14 cellular contexts compared by ENCODE assay signal in genomic region chr15:95975212-95975611, GRCh38.
DNase-seq lines count a peak whose midpoint lies in the region; ATAC-seq and TF ChIP-seq lines count a peak whose summit lies in the region.
"Had no signal": no experiment of that assay in that cellular context is flagged by ENCODE, and none has a peak within 500 bp of the region (broad histone marks: within the 10 kb centered on the region; RNA-seq: fewer than 3 reads in every experiment).

No MANE protein-coding gene starts in this region.

- H3K27ac ChIP-seq in PC-9, result no peak overlapping the region
- H3K27ac ChIP-seq: left ventricle myocardium inferior, WERI-Rb-1 had no signal

- H4K20me1 ChIP-seq in PC-9 (ENCODE audit: insufficient read depth), result no peaks in the 10 kb centered on the region

- no peaks in the 10 kb centered on the region for H3F3A ChIP-seq in PC-9 (ENCODE audit: insufficient read depth, low read depth)

- no peaks in the 10 kb centered on the region for H3K4me1 ChIP-seq in PC-9 (replicated peaks; ENCODE audit: insufficient read depth)
- H3K4me1 ChIP-seq: left ventricle myocardium inferior had no signal

- H3K4me2 ChIP-seq in PC-9, result no peak overlapping the region

- H3K9me3 Mint-ChIP-seq in activated CD8-positive, alpha-beta T cell treated with anti-CD3 and anti-CD28 coated beads, Interleukin-2, amount 10 ng/mL, durations not matched to agents 7 days and 5 days (ENCODE audit: insufficient read depth), result peaks cover 4% of the 10 kb centered on the region

- no peaks in the 10 kb centered on the region for H3K79me2 ChIP-seq in PC-9 (ENCODE audit: low read depth)

- no peaks in the 10 kb centered on the region for H3K4me1 Mint-ChIP-seq in activated CD8-positive, alpha-beta T cell treated with anti-CD3 and anti-CD28 coated beads, Interleukin-2, amount 10 ng/mL, durations not matched to agents 7 days and 5 days (ENCODE audit: low read depth)
- H3K4me1 Mint-ChIP-seq: naive thymus-derived CD8-positive, alpha-beta T cell had no signal

- H3K9me2 ChIP-seq in PC-9 (ENCODE audit: insufficient read depth), result no peaks in the 10 kb centered on the region

- no peaks in the 10 kb centered on the region for H3K36me3 Mint-ChIP-seq in activated CD8-positive, alpha-beta T cell treated with anti-CD3 and anti-CD28 coated beads, Interleukin-2, amount 10 ng/mL, durations not matched to agents 7 days and 5 days (ENCODE audit: low read depth)
- H3K36me3 Mint-ChIP-seq: naive thymus-derived CD8-positive, alpha-beta T cell had no signal

- ATAC-seq in GM18502 (IDR thresholded peaks at IDR 0.05; ENCODE audit: poor library complexity, unreplicated experiment) (peak; percentile 75), HG02852 (IDR thresholded peaks at IDR 0.05; ENCODE audit: unreplicated experiment) (peak; percentile 65), HG03558 (IDR thresholded peaks at IDR 0.05; ENCODE audit: extremely low read depth, unreplicated experiment) (peak; percentile 58), GM19467 (IDR thresholded peaks at IDR 0.05; ENCODE audit: unreplicated experiment) (no peak)
- no peak for ATAC-seq in activated CD8-positive, alpha-beta T cell treated with anti-CD3 and anti-CD28 coated beads, Interleukin-2, amount 10 ng/mL, durations not matched to agents 7 days and 5 days
- ATAC-seq: naive thymus-derived CD8-positive, alpha-beta T cell had no signal

- H3K9me3 ChIP-seq in PC-9 (ENCODE audit: insufficient read depth, low read depth), result no peaks in the 10 kb centered on the region

- no peak overlapping the region for H3K4me3 Mint-ChIP-seq in activated CD8-positive, alpha-beta T cell treated with anti-CD3 and anti-CD28 coated beads, Interleukin-2, amount 10 ng/mL, durations not matched to agents 7 days and 5 days
- H3K4me3 Mint-ChIP-seq: naive thymus-derived CD8-positive, alpha-beta T cell had no signal

- no peak overlapping the region for H3K4me3 ChIP-seq in PC-9
- H3K4me3 ChIP-seq: left ventricle myocardium inferior had no signal

- H2AFZ ChIP-seq in PC-9, result no peak overlapping the region

- H3K27me3 ChIP-seq in PC-9 (ENCODE audit: insufficient read depth, low read depth), result no peaks in the 10 kb centered on the region

- intact Hi-C loops in PC-9 (cut with micrococcal nuclease; ENCODE audit: unreplicated experiment), result no loop called here

- DNase-seq in GM20000 (ENCODE audit: low spot score) (peak; percentile 31), NCI-H2196 treated with DMSO at 0.1 percent for 48 hours (lab: John Stamatoyannopoulos, UW; ENCODE audit: unreplicated experiment) (no peak), PC-9 (no peak)
- DNase-seq in activated CD8-positive, alpha-beta T cell treated with anti-CD3 and anti-CD28 coated beads, Interleukin-2, amount 10 ng/mL, durations not matched to agents 7 days and 5 days, result no peak
- DNase-seq: DMS53; H7; hippocampal formation; left ventricle myocardium inferior; naive thymus-derived CD8-positive, alpha-beta T cell; WERI-Rb-1 had no signal

- TF ChIP-seq CTCF in GM20000 (IDR thresholded peaks at IDR 0.05; ENCODE audit: extremely low read depth, missing control alignments) (no peak), PC-9 (conservative IDR thresholded peaks at IDR 0.05) (no peak)

- peaks cover 13% of the 10 kb centered on the region for H3K27me3 Mint-ChIP-seq in activated CD8-positive, alpha-beta T cell treated with anti-CD3 and anti-CD28 coated beads, Interleukin-2, amount 10 ng/mL, durations not matched to agents 7 days and 5 days (ENCODE audit: low read depth)

- no peaks in the 10 kb centered on the region for H3K36me3 ChIP-seq in PC-9 (ENCODE audit: low read depth)
- H3K36me3 ChIP-seq: left ventricle myocardium inferior, WERI-Rb-1 had no signal

- no peak overlapping the region for H3K27ac Mint-ChIP-seq in activated CD8-positive, alpha-beta T cell treated with anti-CD3 and anti-CD28 coated beads, Interleukin-2, amount 10 ng/mL, durations not matched to agents 7 days and 5 days
- H3K27ac Mint-ChIP-seq: naive thymus-derived CD8-positive, alpha-beta T cell had no signal

- POLR2A ChIA-PET in activated CD8-positive, alpha-beta T cell treated with anti-CD3 and anti-CD28 coated beads, Interleukin-2, amount 10 ng/mL, durations not matched to agents 7 days and 5 days (lab: Charles Lee), result no interaction called here
- POLR2A ChIA-PET in PC-9 (lab: Charles Lee; ENCODE audit: unreplicated experiment), result no interaction called here

- CTCF ChIA-PET in activated CD8-positive, alpha-beta T cell treated with anti-CD3 and anti-CD28 coated beads, Interleukin-2, amount 10 ng/mL, durations not matched to agents 7 days and 5 days (lab: Charles Lee), result no interaction called here
- CTCF ChIA-PET in PC-9 (lab: Charles Lee), result no interaction called here

- no TSS peak for BruUV-seq in PC-9 (replicated peaks; lab: Mats Ljungman, UMichigan)

Comparison
In these comparisons a context has a peak if more than half of its experiments do, and no peak if none do; other contexts are left out.
1. ATAC-seq: peak in GM18502 (single experiment), HG02852 (single experiment) and HG03558 (single experiment); none in activated CD8-positive, alpha-beta T cell treated with anti-CD3 and anti-CD28 coated beads, Interleukin-2, amount 10 ng/mL, durations not matched to agents 7 days and 5 days (single experiment) and GM19467 (single experiment).